ENCODE assay signal across 8 cellular contexts in the genomic region with DNA sequence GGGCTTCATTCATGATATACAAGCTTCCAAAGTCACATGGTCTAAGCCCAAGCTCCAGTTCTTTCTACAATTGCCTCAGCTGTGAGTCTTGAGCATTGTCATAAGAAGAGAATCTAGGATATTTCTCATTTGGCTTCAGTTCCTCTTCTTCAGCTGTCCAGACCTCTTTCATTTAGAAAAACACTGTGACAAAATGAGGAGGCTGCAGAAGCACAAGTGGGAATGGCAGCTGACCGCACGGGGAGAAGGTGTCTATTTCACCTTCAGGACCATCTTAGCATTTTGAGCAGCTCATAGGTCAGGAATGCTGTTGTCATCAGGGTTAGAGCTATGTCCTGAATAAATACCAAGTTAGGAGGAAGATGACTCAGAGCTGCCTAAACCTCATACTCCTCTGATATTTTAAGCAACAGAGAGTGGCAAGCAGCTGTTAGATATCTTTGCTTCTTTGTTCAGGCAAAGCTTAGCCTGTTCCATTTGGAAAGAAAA.
DNase-seq lines count a peak whose midpoint lies in the region; ATAC-seq, FAIRE-seq and TF ChIP-seq lines count a peak whose summit lies in the region.

No MANE protein-coding gene starts in this region.

- H3K9me3 ChIP-seq in HUES6 (ENCODE audit: control insufficient read depth, insufficient read depth, low read depth, low read length) (no peaks in the 10 kb centered on the region), cardiac muscle cell (ENCODE audit: low read depth) (no peaks in the 10 kb centered on the region)
- no peaks in the 10 kb centered on the region for H3K9me3 ChIP-seq in CD8-positive, alpha-beta T cell (ENCODE audit: low read length)

- H3K27ac Mint-ChIP-seq in activated T-helper 1 cell treated with anti-CD3 and anti-CD28 coated beads, Interleukin-12 subunit alpha, Interleukin-12 subunit beta, Interleukin-2, Interleukin-4 antibody, amounts not matched to agents 30 ng/mL and 10 ng/mL and 1 ng/mL, durations not matched to agents 14 hours and 24 hours and 36 hours: peak overlapping the region; percentile 24
- no peak overlapping the region for H3K27ac Mint-ChIP-seq in CD8-positive, alpha-beta T cell

- TF ChIP-seq CTCF in GM06990 (IDR thresholded peaks at IDR 0.05; ENCODE audit: insufficient read depth, low read length, poor library complexity, severe bottlenecking): no peak
- TF ChIP-seq CTCF in cardiac muscle cell (IDR thresholded peaks at IDR 0.05; ENCODE audit: low read depth, low read length): no peak
- no peak for TF ChIP-seq CTCF in CD8-positive, alpha-beta T cell (IDR thresholded peaks at IDR 0.05)
- TF ChIP-seq CTCF in D721Med (IDR thresholded peaks at IDR 0.05; ENCODE audit: insufficient read depth, missing control alignments): no peak

- POLR2A ChIA-PET in CD8-positive, alpha-beta T cell (lab: Charles Lee): interaction anchor here (0.6 kb wide), 1 partner anchor 256 kb away, joined by 3 read pairs; no protein-coding TSS in a partner anchor

- H3K27ac ChIP-seq in HUES6 (ENCODE audit: low read depth, low read length) (peak overlapping the region; percentile 4; the same call in 1 of the 2 replicates), cardiac muscle cell (peak overlapping the region; percentile 88)
- no peak overlapping the region for H3K27ac ChIP-seq in CD8-positive, alpha-beta T cell (ENCODE audit: low read depth, low read length)

- FAIRE-seq in D721Med (lab: Jason Lieb, UNC): no peak

- no peaks in the 10 kb centered on the region for H3K36me3 ChIP-seq in GM06990 (ENCODE audit: control insufficient read depth, insufficient read depth, low read length)
- H3K36me3 ChIP-seq in HUES6 (ENCODE audit: control insufficient read depth, insufficient read depth, low read length): no peaks in the 10 kb centered on the region
- H3K36me3 ChIP-seq in cardiac muscle cell: no peaks in the 10 kb centered on the region
- H3K36me3 ChIP-seq in CD8-positive, alpha-beta T cell (ENCODE audit: insufficient read depth, low read length): no peaks in the 10 kb centered on the region

- H3K4me3 ChIP-seq in GM06990 (replicated peaks; ENCODE audit: low read depth, low read length) (no peak overlapping the region), HUES6 (ENCODE audit: low read depth, low read length) (no peak overlapping the region), cardiac muscle cell (no peak overlapping the region)
- no peak overlapping the region for H3K4me3 ChIP-seq in CD8-positive, alpha-beta T cell (ENCODE audit: low read depth, low read length)

- CTCF ChIA-PET in CD8-positive, alpha-beta T cell (lab: Charles Lee): no interaction called here

- no peaks in the 10 kb centered on the region for H3K9me3 Mint-ChIP-seq in activated T-helper 1 cell treated with anti-CD3 and anti-CD28 coated beads, Interleukin-12 subunit alpha, Interleukin-12 subunit beta, Interleukin-2, Interleukin-4 antibody, amounts not matched to agents 30 ng/mL and 10 ng/mL and 1 ng/mL, durations not matched to agents 14 hours and 24 hours and 36 hours
- H3K9me3 Mint-ChIP-seq in CD8-positive, alpha-beta T cell: no peaks in the 10 kb centered on the region

- H3K36me3 Mint-ChIP-seq in activated T-helper 1 cell treated with anti-CD3 and anti-CD28 coated beads, Interleukin-12 subunit alpha, Interleukin-12 subunit beta, Interleukin-2, Interleukin-4 antibody, amounts not matched to agents 30 ng/mL and 10 ng/mL and 1 ng/mL, durations not matched to agents 14 hours and 24 hours and 36 hours (ENCODE audit: low read depth): no peaks in the 10 kb centered on the region
- H3K36me3 Mint-ChIP-seq in CD8-positive, alpha-beta T cell: no peaks in the 10 kb centered on the region

- peak; percentile 20 for DNase-seq in GM06990 (ENCODE audit: extremely low read depth, insufficient read length)
- no peak for DNase-seq in activated T-helper 1 cell treated with anti-CD3 and anti-CD28 coated beads, Interleukin-12 subunit alpha, Interleukin-12 subunit beta, Interleukin-2, Interleukin-4 antibody, amounts not matched to agents 30 ng/mL and 10 ng/mL and 1 ng/mL, durations not matched to agents 14 hours and 24 hours and 36 hours (ENCODE audit: low spot score)
- DNase-seq in cardiac muscle cell (ENCODE audit: low read depth in 1 of 2, low spot score in 1 of 2): peak; percentile 17 to 93
- DNase-seq in renal cortical epithelial cell (ENCODE audit: low read depth): peak; percentile 98
- no peak for DNase-seq in CD8-positive, alpha-beta T cell
- no peak for DNase-seq in D721Med (ENCODE audit: insufficient read length, low spot score)

- H3K4me3 Mint-ChIP-seq in activated T-helper 1 cell treated with anti-CD3 and anti-CD28 coated beads, Interleukin-12 subunit alpha, Interleukin-12 subunit beta, Interleukin-2, Interleukin-4 antibody, amounts not matched to agents 30 ng/mL and 10 ng/mL and 1 ng/mL, durations not matched to agents 14 hours and 24 hours and 36 hours: no peak overlapping the region
- no peak overlapping the region for H3K4me3 Mint-ChIP-seq in CD8-positive, alpha-beta T cell

- H3K4me1 ChIP-seq in HUES6 (ENCODE audit: control insufficient read depth, insufficient read depth, low read length) (peaks cover 12% of the 10 kb centered on the region; the same call in 1 of the 2 replicates), cardiac muscle cell (ENCODE audit: low read depth) (peaks cover 37% of the 10 kb centered on the region)
- no peaks in the 10 kb centered on the region for H3K4me1 ChIP-seq in CD8-positive, alpha-beta T cell (ENCODE audit: insufficient read depth, low read length)

- peaks cover 3% of the 10 kb centered on the region for H3K27me3 Mint-ChIP-seq in activated T-helper 1 cell treated with anti-CD3 and anti-CD28 coated beads, Interleukin-12 subunit alpha, Interleukin-12 subunit beta, Interleukin-2, Interleukin-4 antibody, amounts not matched to agents 30 ng/mL and 10 ng/mL and 1 ng/mL, durations not matched to agents 14 hours and 24 hours and 36 hours (ENCODE audit: insufficient read depth)
- no peaks in the 10 kb centered on the region for H3K27me3 Mint-ChIP-seq in CD8-positive, alpha-beta T cell (ENCODE audit: low read depth)

- intact Hi-C loops in activated T-helper 1 cell treated with anti-CD3 and anti-CD28 coated beads, Interleukin-12 subunit alpha, Interleukin-12 subunit beta, Interleukin-2, Interleukin-4 antibody, amounts not matched to agents 30 ng/mL and 10 ng/mL and 1 ng/mL, durations not matched to agents 14 hours and 24 hours and 36 hours (cut with micrococcal nuclease): no loop called here
- intact Hi-C loops in CD8-positive, alpha-beta T cell (cut with DNase I, micrococcal nuclease): no loop called here

- H3K9ac ChIP-seq in HUES6 (ENCODE audit: low read length): no peak overlapping the region

- peaks cover 16% of the 10 kb centered on the region for H3K4me1 Mint-ChIP-seq in activated T-helper 1 cell treated with anti-CD3 and anti-CD28 coated beads, Interleukin-12 subunit alpha, Interleukin-12 subunit beta, Interleukin-2, Interleukin-4 antibody, amounts not matched to agents 30 ng/mL and 10 ng/mL and 1 ng/mL, durations not matched to agents 14 hours and 24 hours and 36 hours (ENCODE audit: low read depth)
- peaks cover 10% of the 10 kb centered on the region for H3K4me1 Mint-ChIP-seq in CD8-positive, alpha-beta T cell (ENCODE audit: low read depth)

- peak; percentile 94 for ATAC-seq in GM21737 (IDR thresholded peaks at IDR 0.05; ENCODE audit: unreplicated experiment)
- ATAC-seq in CD8-positive, alpha-beta T cell: no peak

- H3K27me3 ChIP-seq in GM06990 (replicated peaks; ENCODE audit: control insufficient read depth, insufficient read depth, low read length) (no peaks in the 10 kb centered on the region), HUES6 (ENCODE audit: control insufficient read depth, insufficient read depth, low read length) (no peaks in the 10 kb centered on the region), cardiac muscle cell (no peaks in the 10 kb centered on the region)
- H3K27me3 ChIP-seq in CD8-positive, alpha-beta T cell (ENCODE audit: insufficient read depth, low read length): no peaks in the 10 kb centered on the region

Comparison
In these comparisons a context has a peak if more than half of its experiments do, and no peak if none do; other contexts are left out.
1. DNase-seq: peak in GM06990 (single experiment), cardiac muscle cell (2 of 2) and renal cortical epithelial cell (single experiment); none in activated T-helper 1 cell treated with anti-CD3 and anti-CD28 coated beads, Interleukin-12 subunit alpha, Interleukin-12 subunit beta, Interleukin-2, Interleukin-4 antibody, amounts not matched to agents 30 ng/mL and 10 ng/mL and 1 ng/mL, durations not matched to agents 14 hours and 24 hours and 36 hours (single experiment), CD8-positive, alpha-beta T cell (0 of 7) and D721Med (single experiment).